ENCODE assay signal across 30 cellular contexts in the genomic region with DNA sequence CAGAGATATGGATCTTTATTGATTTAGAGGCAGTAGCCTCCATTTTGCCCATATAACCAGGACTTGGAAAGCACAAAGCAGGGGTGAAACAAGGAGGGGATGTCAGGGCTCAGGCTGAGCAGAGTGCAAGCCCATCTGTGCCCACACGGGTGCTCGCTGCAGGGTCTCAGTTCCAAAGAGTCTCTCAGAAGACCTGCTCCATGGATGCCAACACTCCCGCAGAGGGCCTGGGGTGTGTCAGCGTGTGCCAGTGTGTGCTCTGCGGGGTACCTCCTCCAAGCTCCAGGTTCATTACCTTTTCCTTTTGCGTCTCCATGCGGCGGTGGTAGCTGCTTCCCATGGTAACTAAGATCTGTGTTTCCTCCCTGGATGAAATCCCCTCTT.
"Had no signal": no experiment of that assay in that cellular context is flagged by ENCODE, and none has a peak within 500 bp of the region (broad histone marks: within the 10 kb centered on the region; RNA-seq: fewer than 3 reads in every experiment).

No MANE protein-coding gene starts in this region.

- H3K36me3 ChIP-seq: adrenal gland, esophagus muscularis mucosa, gastrocnemius medialis had no signal

- H3K4me3 ChIP-seq: adrenal gland, body of pancreas, esophagus muscularis mucosa, gastrocnemius medialis had no signal

- H3K27me3 ChIP-seq: adrenal gland, body of pancreas, esophagus muscularis mucosa, foreskin keratinocyte, gastrocnemius medialis had no signal

- H3K27ac ChIP-seq: adrenal gland, body of pancreas, esophagus muscularis mucosa, foreskin keratinocyte, gastrocnemius medialis had no signal

- DNase-seq: activated CD4-positive, alpha-beta memory T cell treated with anti-CD3 and anti-CD28 coated beads, Interleukin-2, amount 10 ng/mL, durations not matched to agents 7 days and 5 days; activated CD4-positive, alpha-beta T cell treated with anti-CD3 and anti-CD28 coated beads for 36 hours; activated CD4-positive, alpha-beta T cell treated with anti-CD3 and anti-CD28 coated beads, Interleukin-2, amount 10 ng/mL, durations not matched to agents 7 days and 5 days; activated CD4-positive, alpha-beta T cell treated with anti-CD3 and anti-CD28 coated beads, Interleukin-2, amount 50 U/mL, for 4 hours; activated CD4-positive, CD25-positive, alpha-beta regulatory T cell; activated CD4-positive, CD25-positive, alpha-beta regulatory T cell treated with anti-CD3 and anti-CD28 coated beads, Interleukin-2, amount 50 U/mL, for 72 hours; activated CD8-positive, alpha-beta memory T cell treated with anti-CD3 and anti-CD28 coated beads, Interleukin-2, amount 50 U/mL, for 48 hours; activated effector memory CD4-positive, alpha-beta T cell treated with anti-CD3 and anti-CD28 coated beads, Interleukin-2, amount 50 U/mL, for 16 hours; activated naive CD4-positive, alpha-beta T cell treated with anti-CD3 and anti-CD28 coated beads for 36 hours; activated naive CD8-positive, alpha-beta T cell treated with anti-CD3 and anti-CD28 coated beads for 36 hours; activated naive CD8-positive, alpha-beta T cell treated with anti-CD3 and anti-CD28 coated beads, Interleukin-2, amount 50 U/mL, for 24 hours; activated T-cell treated with anti-CD3 and anti-CD28 coated beads for 4 hours; activated T-cell treated with anti-CD3 and anti-CD28 coated beads, Interleukin-2, amount 50 U/mL, for 48 hours; amygdala; body of pancreas; caudate nucleus; cortex of kidney; dermis blood vessel endothelial cell; effector CD4-positive, alpha-beta T cell; effector memory CD8-positive, alpha-beta T cell; erythroblast; foreskin keratinocyte; gastrocnemius medialis; glutamatergic neuron; T-helper 2 cell had no signal

- H3K27me3 Mint-ChIP-seq: activated CD4-positive, alpha-beta memory T cell treated with anti-CD3 and anti-CD28 coated beads, Interleukin-2, amount 10 ng/mL, durations not matched to agents 7 days and 5 days; activated CD4-positive, alpha-beta T cell treated with anti-CD3 and anti-CD28 coated beads for 36 hours; activated CD4-positive, alpha-beta T cell treated with anti-CD3 and anti-CD28 coated beads, Interleukin-2, amount 10 ng/mL, durations not matched to agents 7 days and 5 days; activated naive CD4-positive, alpha-beta T cell treated with anti-CD3 and anti-CD28 coated beads, Interleukin-2, amount 50 U/mL, for 24 hours; activated naive CD8-positive, alpha-beta T cell treated with anti-CD3 and anti-CD28 coated beads for 36 hours; activated naive CD8-positive, alpha-beta T cell treated with anti-CD3 and anti-CD28 coated beads, Interleukin-2, amount 50 U/mL, for 24 hours; effector memory CD8-positive, alpha-beta T cell had no signal

- H3K4me1 Mint-ChIP-seq: activated CD4-positive, alpha-beta memory T cell treated with anti-CD3 and anti-CD28 coated beads, Interleukin-2, amount 10 ng/mL, durations not matched to agents 7 days and 5 days; activated CD4-positive, alpha-beta T cell treated with anti-CD3 and anti-CD28 coated beads, Interleukin-2, amount 10 ng/mL, durations not matched to agents 7 days and 5 days; activated naive CD4-positive, alpha-beta T cell treated with anti-CD3 and anti-CD28 coated beads, Interleukin-2, amount 50 U/mL, for 24 hours; activated naive CD8-positive, alpha-beta T cell treated with anti-CD3 and anti-CD28 coated beads for 36 hours; activated naive CD8-positive, alpha-beta T cell treated with anti-CD3 and anti-CD28 coated beads, Interleukin-2, amount 50 U/mL, for 24 hours had no signal

- H3K9me3 ChIP-seq: body of pancreas had no signal

- H3K9me3 Mint-ChIP-seq: effector memory CD8-positive, alpha-beta T cell had no signal

- H3K4me3 Mint-ChIP-seq: activated CD4-positive, alpha-beta memory T cell treated with anti-CD3 and anti-CD28 coated beads, Interleukin-2, amount 10 ng/mL, durations not matched to agents 7 days and 5 days; activated CD4-positive, alpha-beta T cell treated with anti-CD3 and anti-CD28 coated beads for 36 hours; activated CD4-positive, alpha-beta T cell treated with anti-CD3 and anti-CD28 coated beads, Interleukin-2, amount 10 ng/mL, durations not matched to agents 7 days and 5 days; activated naive CD4-positive, alpha-beta T cell treated with anti-CD3 and anti-CD28 coated beads for 36 hours; activated naive CD4-positive, alpha-beta T cell treated with anti-CD3 and anti-CD28 coated beads, Interleukin-2, amount 50 U/mL, for 24 hours; activated naive CD8-positive, alpha-beta T cell treated with anti-CD3 and anti-CD28 coated beads for 36 hours; activated naive CD8-positive, alpha-beta T cell treated with anti-CD3 and anti-CD28 coated beads, Interleukin-2, amount 50 U/mL, for 24 hours; activated T-helper 1 cell treated with anti-CD3 and anti-CD28 coated beads, Interleukin-12 subunit alpha, Interleukin-12 subunit beta, Interleukin-2, Interleukin-4 antibody, amounts not matched to agents 30 ng/mL and 10 ng/mL and 1 ng/mL, durations not matched to agents 14 hours and 24 hours and 36 hours; effector memory CD8-positive, alpha-beta T cell had no signal

- ATAC-seq: activated CD4-positive, alpha-beta T cell treated with anti-CD3 and anti-CD28 coated beads for 36 hours; activated naive CD8-positive, alpha-beta T cell treated with anti-CD3 and anti-CD28 coated beads, Interleukin-2, amount 50 U/mL, for 24 hours; body of pancreas; effector memory CD8-positive, alpha-beta T cell; foreskin keratinocyte; gastrocnemius medialis had no signal

- H3K4me1 ChIP-seq: body of pancreas, esophagus muscularis mucosa, gastrocnemius medialis had no signal

- H3K27ac Mint-ChIP-seq: activated CD4-positive, alpha-beta memory T cell treated with anti-CD3 and anti-CD28 coated beads, Interleukin-2, amount 10 ng/mL, durations not matched to agents 7 days and 5 days; activated CD4-positive, alpha-beta T cell treated with anti-CD3 and anti-CD28 coated beads for 36 hours; activated CD4-positive, alpha-beta T cell treated with anti-CD3 and anti-CD28 coated beads, Interleukin-2, amount 10 ng/mL, durations not matched to agents 7 days and 5 days; activated naive CD4-positive, alpha-beta T cell treated with anti-CD3 and anti-CD28 coated beads for 36 hours; activated naive CD4-positive, alpha-beta T cell treated with anti-CD3 and anti-CD28 coated beads, Interleukin-2, amount 50 U/mL, for 24 hours; activated naive CD8-positive, alpha-beta T cell treated with anti-CD3 and anti-CD28 coated beads for 36 hours; activated naive CD8-positive, alpha-beta T cell treated with anti-CD3 and anti-CD28 coated beads, Interleukin-2, amount 50 U/mL, for 24 hours; activated T-helper 1 cell treated with anti-CD3 and anti-CD28 coated beads, Interleukin-12 subunit alpha, Interleukin-12 subunit beta, Interleukin-2, Interleukin-4 antibody, amounts not matched to agents 30 ng/mL and 10 ng/mL and 1 ng/mL, durations not matched to agents 14 hours and 24 hours and 36 hours; activated T-helper 2 cell treated with anti-CD3 and anti-CD28 coated beads, Interferon-gamma antibody, Interleukin-2, Interleukin-4, amounts not matched to agents 10 μg/mL and 5 μg/mL and 100 μg/mL, durations not matched to agents 14 hours and 24 hours and 36 hours; effector memory CD8-positive, alpha-beta T cell had no signal
